13 cellular contexts compared by ENCODE assay signal in the genomic region with DNA sequence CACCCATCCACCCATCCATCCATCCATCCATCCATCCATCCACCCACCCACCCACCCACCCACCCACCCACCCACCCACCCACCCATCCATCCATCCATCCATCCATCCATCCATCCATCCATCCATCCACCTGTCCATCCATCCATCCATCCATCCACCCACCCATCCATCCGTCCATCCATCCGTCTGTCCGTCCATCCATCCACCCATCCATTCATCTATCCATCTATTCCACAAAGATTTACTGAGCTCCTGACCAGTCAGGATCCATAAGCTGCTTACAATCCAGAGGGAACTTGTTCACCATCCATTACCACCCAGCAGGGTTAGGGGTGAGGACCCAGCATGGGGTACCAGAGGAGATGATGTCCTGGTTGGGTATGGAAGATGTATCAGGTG. TPM values are rescaled to one million over a fixed set of nuclear protein-coding genes. Genes with fewer than 3 reads are reported as not detected.
"Had no signal": no experiment of that assay in that cellular context is flagged by ENCODE, and none has a peak within 500 bp of the region (broad histone marks: within the 10 kb centered on the region; RNA-seq: fewer than 3 reads in every experiment).

No MANE protein-coding gene starts in this region.

RNA-seq across cellular contexts. Expression of a gene that starts 11.5 kb away (rescaled TPM):
- total RNA-seq: activated B cell treated with CpG ODN at 0.5 μM for 24 hours; activated CD4-positive, alpha-beta memory T cell treated with anti-CD3 and anti-CD28 coated beads for 36 hours; activated CD4-positive, alpha-beta memory T cell treated with anti-CD3 and anti-CD28 coated beads, Interleukin-2, amount 10 ng/mL, durations not matched to agents 7 days and 5 days; activated CD4-positive, alpha-beta T cell treated with anti-CD3 and anti-CD28 coated beads for 36 hours; activated CD4-positive, alpha-beta T cell treated with anti-CD3 and anti-CD28 coated beads, Interleukin-2, amount 10 ng/mL, durations not matched to agents 24 days and 14 days; activated CD4-positive, alpha-beta T cell treated with anti-CD3 and anti-CD28 coated beads, Interleukin-2, amount 10 ng/mL, durations not matched to agents 7 days and 5 days; activated CD8-positive, alpha-beta memory T cell treated with anti-CD3 and anti-CD28 coated beads for 36 hours; activated CD8-positive, alpha-beta memory T cell treated with anti-CD3 and anti-CD28 coated beads, Interleukin-2, amount 10 ng/mL, durations not matched to agents 7 days and 5 days; activated CD8-positive, alpha-beta T cell treated with anti-CD3 and anti-CD28 coated beads for 36 hours; activated CD8-positive, alpha-beta T cell treated with anti-CD3 and anti-CD28 coated beads, Interleukin-2, amount 10 ng/mL, durations not matched to agents 7 days and 5 days; T-helper 1 cell treated with Interleukin-12 subunit alpha and Interleukin-12 subunit beta and Interleukin-4 antibody, amounts not matched to agents 30 ng/mL and 1 ng/mL, for 36 hours; T-helper 17 cell; T-helper 2 cell treated with Interferon-gamma antibody and Interleukin-4, amounts not matched to agents 100 ng/mL and 5 ng/mL, for 36 hours had no signal
